In the genomic region with DNA sequence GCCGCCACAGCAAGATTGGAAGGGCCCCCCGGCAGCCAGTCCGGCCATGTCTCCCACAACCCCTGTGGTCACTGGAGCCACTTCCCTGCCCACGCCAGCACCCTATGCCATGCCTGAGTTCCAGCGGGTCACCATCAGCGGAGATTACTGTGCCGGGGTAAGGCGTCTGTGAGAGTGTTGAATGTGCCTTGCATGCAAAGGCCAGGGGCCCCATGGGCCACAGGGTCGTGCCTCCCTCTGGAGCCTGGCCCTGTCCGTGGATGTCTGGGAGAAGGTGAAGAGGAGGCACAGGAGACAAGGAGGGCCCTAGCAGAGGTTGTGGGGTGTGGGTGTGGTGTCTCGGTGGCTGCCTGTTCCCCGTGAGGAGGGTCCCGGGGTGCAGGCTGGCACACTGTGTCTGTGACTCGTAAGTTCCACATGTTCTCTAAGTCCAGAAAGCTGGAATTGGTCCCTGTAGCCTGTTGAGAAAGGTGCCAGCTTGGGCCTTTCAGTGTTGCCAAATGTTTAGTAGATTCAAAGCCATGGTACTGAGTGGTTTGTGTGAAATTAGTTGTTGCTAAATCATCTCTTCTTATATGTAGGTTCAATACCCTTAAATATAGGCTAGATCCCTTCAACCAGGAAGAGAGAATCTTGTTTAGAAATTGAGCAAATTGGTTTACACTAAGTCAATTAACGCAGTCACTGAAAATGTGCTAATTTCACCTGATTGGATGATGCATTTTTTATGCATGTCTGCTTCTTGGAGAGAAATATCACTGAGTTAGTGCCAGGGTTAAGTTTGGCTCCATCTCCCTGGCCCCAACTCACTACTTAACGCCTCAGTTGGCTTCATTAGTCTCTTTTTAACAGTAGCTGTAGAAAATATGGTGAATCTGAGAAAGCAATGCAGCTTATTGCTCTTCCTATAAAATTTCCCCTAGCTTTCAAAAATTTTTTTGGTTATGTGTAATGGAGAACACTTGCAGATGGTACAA, we compare ENCODE assay signal across 18 cellular contexts. TPM values are rescaled to one million over a fixed set of nuclear protein-coding genes. Genes with fewer than 3 reads are reported as not detected.
DNase-seq lines count a peak whose midpoint lies in the region; ATAC-seq lines count a peak whose summit lies in the region.
"Had no signal": no experiment of that assay in that cellular context is flagged by ENCODE, and none has a peak within 500 bp of the region (broad histone marks: within the 10 kb centered on the region; RNA-seq: fewer than 3 reads in every experiment).

No MANE protein-coding gene starts in this region.

- H3K4me3 Mint-ChIP-seq in naive thymus-derived CD8-positive, alpha-beta T cell, result no peak overlapping the region
- H3K4me3 Mint-ChIP-seq in activated CD8-positive, alpha-beta T cell treated with anti-CD3 and anti-CD28 coated beads, Interleukin-2, amount 10 ng/mL, durations not matched to agents 7 days and 5 days, result no peak overlapping the region
- H3K4me3 Mint-ChIP-seq: GM23338; T-helper 2 cell treated with Interferon-gamma antibody and Interleukin-4, amounts not matched to agents 5 μg/mL and 100 μg/mL, for 36 hours had no signal

- H3K36me3 Mint-ChIP-seq in naive thymus-derived CD8-positive, alpha-beta T cell, result peaks cover 0 to 86% (median 5%) of the 10 kb centered on the region in 3 donors
- peaks cover 28% of the 10 kb centered on the region for H3K36me3 Mint-ChIP-seq in activated CD8-positive, alpha-beta T cell treated with anti-CD3 and anti-CD28 coated beads, Interleukin-2, amount 10 ng/mL, durations not matched to agents 7 days and 5 days (ENCODE audit: low read depth)

- H3K27ac ChIP-seq in cingulate gyrus (ENCODE audit: low read depth, low read length), result peak overlapping the region; percentile 77
- H3K27ac ChIP-seq: cardiac muscle cell, gastroesophageal sphincter had no signal

- POLR2A ChIA-PET in naive thymus-derived CD8-positive, alpha-beta T cell (lab: Charles Lee), result interaction anchor here (1.3 kb wide), 1 partner anchor 24 kb away, joined by 4 read pairs; a partner anchor contains a TSS
- POLR2A ChIA-PET in activated CD8-positive, alpha-beta T cell treated with anti-CD3 and anti-CD28 coated beads, Interleukin-2, amount 10 ng/mL, durations not matched to agents 7 days and 5 days (lab: Charles Lee), result interaction anchor here (1.3 kb wide), 1 partner anchor 10 kb away, joined by 3 read pairs; no protein-coding TSS in a partner anchor

- ATAC-seq in naive thymus-derived CD8-positive, alpha-beta T cell, result no peak
- no peak for ATAC-seq in activated CD8-positive, alpha-beta T cell treated with anti-CD3 and anti-CD28 coated beads, Interleukin-2, amount 10 ng/mL, durations not matched to agents 7 days and 5 days
- ATAC-seq in GM21528 (IDR thresholded peaks at IDR 0.05; ENCODE audit: low FRiP score, unreplicated experiment), result no peak
- no peak for ATAC-seq in HG02678 (IDR thresholded peaks at IDR 0.05; ENCODE audit: unreplicated experiment)
- ATAC-seq: gastroesophageal sphincter, GM12878, GM23338 had no signal

- H3K4me3 ChIP-seq in MG63, result no peak overlapping the region
- H3K4me3 ChIP-seq: cardiac muscle cell, gastroesophageal sphincter, GM12878, GM23338 had no signal

- H3K9me3 ChIP-seq in MG63, result no peaks in the 10 kb centered on the region
- H3K9me3 ChIP-seq: gastroesophageal sphincter had no signal

- peaks cover 11 to 30% (median 26%) of the 10 kb centered on the region in 4 donors for H3K4me1 Mint-ChIP-seq in naive thymus-derived CD8-positive, alpha-beta T cell
- peaks cover 4% of the 10 kb centered on the region for H3K4me1 Mint-ChIP-seq in activated CD8-positive, alpha-beta T cell treated with anti-CD3 and anti-CD28 coated beads, Interleukin-2, amount 10 ng/mL, durations not matched to agents 7 days and 5 days (ENCODE audit: low read depth)

- H3K27me3 Mint-ChIP-seq in naive thymus-derived CD8-positive, alpha-beta T cell, result no peaks in the 10 kb centered on the region
- no peaks in the 10 kb centered on the region for H3K27me3 Mint-ChIP-seq in activated CD8-positive, alpha-beta T cell treated with anti-CD3 and anti-CD28 coated beads, Interleukin-2, amount 10 ng/mL, durations not matched to agents 7 days and 5 days (ENCODE audit: low read depth)

- H3K27ac Mint-ChIP-seq in naive thymus-derived CD8-positive, alpha-beta T cell, result peak overlapping the region in 7 of 10 donors; percentile 2 to 82 (median 30)
- H3K27ac Mint-ChIP-seq in activated CD8-positive, alpha-beta T cell treated with anti-CD3 and anti-CD28 coated beads, Interleukin-2, amount 10 ng/mL, durations not matched to agents 7 days and 5 days, result no peak overlapping the region
- H3K27ac Mint-ChIP-seq: GM23338; T-helper 2 cell treated with Interferon-gamma antibody and Interleukin-4, amounts not matched to agents 5 μg/mL and 100 μg/mL, for 36 hours had no signal

- peak; percentile 35 for DNase-seq in Ammon's horn (ENCODE audit: low spot score)
- DNase-seq in MG63, result peak; percentile 55
- no peak for DNase-seq in naive thymus-derived CD8-positive, alpha-beta T cell
- no peak for DNase-seq in activated CD8-positive, alpha-beta T cell treated with anti-CD3 and anti-CD28 coated beads, Interleukin-2, amount 10 ng/mL, durations not matched to agents 7 days and 5 days
- DNase-seq in activated CD8-positive, alpha-beta memory T cell treated with anti-CD3 and anti-CD28 coated beads, Interleukin-2, amount 50 U/mL, for 48 hours, result no peak
- DNase-seq: activated naive CD4-positive, alpha-beta T cell treated with anti-CD3 and anti-CD28 coated beads, Interleukin-2, amount 50 U/mL, for 16 hours; Calu3; NCI-H226; retina; stimulated activated CD4-positive, alpha-beta T cell treated with anti-CD3 and anti-CD28 coated beads, Interleukin-15, amount 100 ng/mL, for 24 hours had no signal

- no peaks in the 10 kb centered on the region; the same call in 1 of the 2 replicates for H3K36me3 ChIP-seq in MG63
- H3K36me3 ChIP-seq: cardiac muscle cell had no signal

- CTCF ChIA-PET in activated CD8-positive, alpha-beta T cell treated with anti-CD3 and anti-CD28 coated beads, Interleukin-2, amount 10 ng/mL, durations not matched to agents 7 days and 5 days (lab: Charles Lee), result interaction anchor here (1.5 to 1.6 kb wide), 2 partner anchors 9 to 62 kb away, joined by 6 read pairs; a partner anchor contains a TSS

- no peaks in the 10 kb centered on the region for H3K27me3 ChIP-seq in MG63
- H3K27me3 ChIP-seq: cardiac muscle cell, gastroesophageal sphincter had no signal

- no peaks in the 10 kb centered on the region for H3K9me3 Mint-ChIP-seq in naive thymus-derived CD8-positive, alpha-beta T cell
- H3K9me3 Mint-ChIP-seq in activated CD8-positive, alpha-beta T cell treated with anti-CD3 and anti-CD28 coated beads, Interleukin-2, amount 10 ng/mL, durations not matched to agents 7 days and 5 days (ENCODE audit: insufficient read depth), result no peaks in the 10 kb centered on the region
- H3K9me3 Mint-ChIP-seq: GM23338; T-helper 2 cell treated with Interferon-gamma antibody and Interleukin-4, amounts not matched to agents 5 μg/mL and 100 μg/mL, for 36 hours had no signal

RNA-seq across cellular contexts. Expression of a gene that starts 23.8 kb away (rescaled TPM):
- total RNA-seq in MG63 (2014; rRNA removed; shearing (Covaris generic); ENCODE audit: low replicate concordance), result 1.6 and 4.9 TPM in 2 replicates
- 10 to 100 TPM; 24.9 to 28.0 TPM for total RNA-seq in naive thymus-derived CD8-positive, alpha-beta T cell
- polyA plus RNA-seq in naive thymus-derived CD8-positive, alpha-beta T cell, result 10 to 100 TPM in 2 of 3 donors, 1 to 10 TPM in 1; 4.3 to 14.2 (median 10.6) TPM
- total RNA-seq in activated CD8-positive, alpha-beta T cell treated with anti-CD3 and anti-CD28 coated beads, Interleukin-2, amount 10 ng/mL, durations not matched to agents 7 days and 5 days, result 10 to 100 TPM; 11.9 to 12.3 TPM

Comparison
In these comparisons a context has a peak if more than half of its experiments do, and no peak if none do; other contexts are left out.
1. DNase-seq: peak in Ammon's horn (single experiment) and MG63 (single experiment); none in naive thymus-derived CD8-positive, alpha-beta T cell (0 of 10), activated CD8-positive, alpha-beta T cell treated with anti-CD3 and anti-CD28 coated beads, Interleukin-2, amount 10 ng/mL, durations not matched to agents 7 days and 5 days (single experiment) and activated CD8-positive, alpha-beta memory T cell treated with anti-CD3 and anti-CD28 coated beads, Interleukin-2, amount 50 U/mL, for 48 hours (single experiment).